13 cellular contexts compared by ENCODE assay signal in the genomic region with DNA sequence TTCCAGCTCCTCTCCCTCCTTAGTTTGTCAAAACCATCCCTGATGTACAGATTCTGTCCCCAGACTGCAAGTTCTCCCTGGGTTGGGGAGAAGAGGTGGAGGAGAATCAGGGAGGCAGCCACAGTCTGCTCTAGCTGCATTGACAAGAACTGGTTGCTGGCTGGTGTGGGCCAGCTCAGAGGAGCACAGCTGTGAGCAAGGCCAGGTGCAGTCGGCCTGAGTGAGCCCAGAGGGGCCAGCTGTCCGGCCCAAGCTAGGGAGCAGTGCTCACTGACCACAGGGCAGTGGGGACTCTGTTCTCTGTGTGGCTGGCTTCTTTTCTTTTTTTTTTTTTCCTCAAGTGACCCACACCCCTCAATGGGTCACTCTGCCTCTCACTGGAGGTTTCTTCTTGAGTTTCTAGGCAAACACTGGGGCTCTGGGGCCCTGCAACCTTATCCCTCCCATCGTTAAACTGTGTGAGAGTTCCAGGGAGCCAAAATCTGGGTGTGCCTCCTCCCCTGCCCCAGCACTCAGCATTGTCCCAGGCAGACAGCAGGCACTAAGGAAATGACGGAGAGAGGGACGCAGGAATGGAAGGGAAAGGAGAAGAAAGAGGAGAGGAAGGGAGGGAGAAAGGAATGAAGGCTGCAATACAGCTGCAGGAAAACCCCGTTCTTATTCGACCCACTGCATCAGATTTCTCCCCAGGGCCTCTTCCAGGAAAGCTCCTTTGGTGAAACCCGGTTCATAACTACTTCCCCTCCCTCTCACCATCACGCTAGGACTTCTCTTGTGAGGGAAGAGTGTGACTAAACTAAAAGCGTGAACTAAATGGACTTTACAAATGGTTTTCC. TPM values are rescaled to one million over a fixed set of nuclear protein-coding genes. Genes with fewer than 3 reads are reported as not detected.
DNase-seq lines count a peak whose midpoint lies in the region; ATAC-seq and TF ChIP-seq lines count a peak whose summit lies in the region.
"Had no signal": no experiment of that assay in that cellular context is flagged by ENCODE, and none has a peak within 500 bp of the region (broad histone marks: within the 10 kb centered on the region; RNA-seq: fewer than 3 reads in every experiment).

No MANE protein-coding gene starts in this region.

- H3K9me2 ChIP-seq in Karpas-422 (replicated peaks; ENCODE audit: insufficient read depth, low read length), result no peaks in the 10 kb centered on the region

- no peaks in the 10 kb centered on the region for H3K36me3 ChIP-seq in Karpas-422 (ENCODE audit: insufficient read depth, low read length)

- no peak for TF ChIP-seq CTCF in fibroblast of the aortic adventitia (IDR thresholded peaks at IDR 0.05; ENCODE audit: insufficient read depth, low read length)

- H3K4me3 ChIP-seq in Karpas-422 (ENCODE audit: low read length) (no peak overlapping the region), fibroblast of the aortic adventitia (ENCODE audit: low read depth, low read length) (no peak overlapping the region)
- H3K4me3 ChIP-seq: PC-9 had no signal

- H2AFZ ChIP-seq in Karpas-422 (ENCODE audit: low read length), result peak overlapping the region; percentile 16; the same call in 1 of the 2 replicates
- H2AFZ ChIP-seq: PC-9 had no signal

- DNase-seq in Karpas-422 (no peak), OCI-M1 (lab: John Stamatoyannopoulos, UW) (peak; percentile 40), fibroblast of the aortic adventitia (ENCODE audit: low read depth) (peak; percentile 30), retina (peak; percentile 55), Ammon's horn (ENCODE audit: low spot score) (no peak), HuH-7.5 (ENCODE audit: low spot score) (no peak)
- DNase-seq: activated T-cell treated with anti-CD3 and anti-CD28 coated beads, Interleukin-2, amount 50 U/mL, for 24 hours; central memory CD4-positive, alpha-beta T cell; foreskin fibroblast; NCI-H1417 treated with DMSO at 0.1 percent for 48 hours; PC-9 had no signal

- H3K27ac ChIP-seq in Karpas-422 (ENCODE audit: low read length), result peak overlapping the region; percentile 18; the same call in 1 of the 2 replicates
- H3K27ac ChIP-seq: HL-60, PC-9 had no signal

- peak overlapping the region; percentile 94 for H3K4me2 ChIP-seq in Karpas-422 (ENCODE audit: low read depth, low read length, poor library complexity, severe bottlenecking)
- H3K4me2 ChIP-seq: PC-9 had no signal

- no peaks in the 10 kb centered on the region for H3K27me3 ChIP-seq in Karpas-422 (ENCODE audit: low read length)

- no peak for ATAC-seq in GM19328 (IDR thresholded peaks at IDR 0.05; ENCODE audit: unreplicated experiment)

- H4K20me1 ChIP-seq in Karpas-422 (ENCODE audit: insufficient read depth, low read depth, low read length), result no peaks in the 10 kb centered on the region

- H3K79me2 ChIP-seq in Karpas-422 (ENCODE audit: low read length), result no peaks in the 10 kb centered on the region

- H3K4me1 ChIP-seq in Karpas-422 (ENCODE audit: low read length), result peaks cover 67% of the 10 kb centered on the region

- H3K9me3 ChIP-seq in Karpas-422 (ENCODE audit: low read length), result no peaks in the 10 kb centered on the region

- peak overlapping the region; percentile 23 for H3K9ac ChIP-seq in Karpas-422 (ENCODE audit: low read length)

RNA-seq across cellular contexts. Expression of a gene that starts 37.7 kb away (rescaled TPM):
- 17.4 and 20.2 TPM in 2 replicates for total RNA-seq in Karpas-422 (2014; rRNA removed; shearing (Covaris generic); ENCODE audit: low replicate concordance)
- total RNA-seq in fibroblast of the aortic adventitia (ENCODE audit: low replicate concordance), result 0.81 and 3.4 TPM in 2 replicates

Comparison
In these comparisons a context has a peak if more than half of its experiments do, and no peak if none do; other contexts are left out.
1. DNase-seq: peak in OCI-M1 (single experiment), fibroblast of the aortic adventitia (single experiment) and retina (single experiment); none in Karpas-422 (single experiment), Ammon's horn (single experiment) and HuH-7.5 (single experiment).